8 cellular contexts compared by ENCODE assay signal in genomic region chr14:28751467-28752058, GRCh38. TPM values are rescaled to one million over a fixed set of nuclear protein-coding genes. Genes with fewer than 3 reads are reported as not detected.
DNase-seq lines count a peak whose midpoint lies in the region; ATAC-seq and TF ChIP-seq lines count a peak whose summit lies in the region.

No MANE protein-coding gene starts in this region.

- H2AFZ ChIP-seq in HCT116 (ENCODE audit: low read depth, low read length, poor library complexity, severe bottlenecking), result no peak overlapping the region

- no peaks in the 10 kb centered on the region for H3K79me2 ChIP-seq in HCT116 (ENCODE audit: insufficient read depth, low read length)

- no peaks in the 10 kb centered on the region for H3K36me3 ChIP-seq in HCT116 (ENCODE audit: control insufficient read depth in 1 of 2, insufficient read depth in 2 of 2, low read length in 2 of 2)

- TF ChIP-seq RAD21 in HCT116 (IDR thresholded peaks at IDR 0.05; ENCODE audit: low read depth), result no peak

- no peaks in the 10 kb centered on the region for H3K9me2 ChIP-seq in HCT116 (ENCODE audit: insufficient read depth)

- H3K9me3 Mint-ChIP-seq in activated naive CD4-positive, alpha-beta T cell treated with anti-CD3 and anti-CD28 coated beads for 36 hours, result peaks cover 10% of the 10 kb centered on the region

- H3K4me2 ChIP-seq in HCT116 (ENCODE audit: low read length), result no peak overlapping the region

- CTCF ChIA-PET in activated naive CD4-positive, alpha-beta T cell treated with anti-CD3 and anti-CD28 coated beads for 36 hours (lab: Charles Lee), result interaction anchor here (0.6 to 0.9 kb wide), 3 partner anchors 13 to 1520 kb away, joined by 3 read pairs; no protein-coding TSS in a partner anchor
- CTCF ChIA-PET in HCT116 (lab: Charles Lee), result no interaction called here

- no peak overlapping the region for H3K9ac ChIP-seq in HCT116 (ENCODE audit: low read length)

- H3K4me3 Mint-ChIP-seq in activated naive CD4-positive, alpha-beta T cell treated with anti-CD3 and anti-CD28 coated beads for 36 hours, result no peak overlapping the region

- POLR2A ChIA-PET in HCT116 (lab: Charles Lee), result no interaction called here

- intact Hi-C loops in activated naive CD4-positive, alpha-beta T cell treated with anti-CD3 and anti-CD28 coated beads for 36 hours (cut with micrococcal nuclease), result loop anchor here (5.0 to 10.0 kb wide), 3 partner anchors 771 to 1693 kb away; no protein-coding TSS in a partner anchor
- intact Hi-C loops in HCT116 (cut with micrococcal nuclease), result loop anchor here (5.0 kb wide), 2 partner anchors 1461 to 1691 kb away; no protein-coding TSS in a partner anchor

- BruUV-seq in HCT116 (replicated peaks; lab: Mats Ljungman, UMichigan), result no TSS peak

- no peak for TF ChIP-seq POLR2A in HCT116 (IDR thresholded peaks at IDR 0.05; ENCODE audit: borderline replicate concordance, extremely low read depth, insufficient read depth, insufficient read length)

- no peak for ATAC-seq in HCT116
- ATAC-seq in HG03108 (IDR thresholded peaks at IDR 0.05; ENCODE audit: unreplicated experiment), result no peak

- peak in 2 of 3 experiments; percentile 31 to 43; a peak in 2 of 6 replicates for TF ChIP-seq CTCF in HCT116 (IDR thresholded peaks at IDR 0.05 in 2 of 3, conservative IDR thresholded peaks at IDR 0.05 in 1 of 3; ENCODE audit: borderline replicate concordance in 1 of 3, insufficient read depth in 1 of 3, low read depth in 2 of 3, low read length in 2 of 3)

- no peaks in the 10 kb centered on the region for H3K4me1 ChIP-seq in HCT116 (ENCODE audit: control insufficient read depth in 1 of 2, insufficient read depth in 2 of 2, low read length in 2 of 2)

- no peak overlapping the region for H3K27ac ChIP-seq in HCT116 (ENCODE audit: low read depth, low read length)

- H3K27me3 Mint-ChIP-seq in activated naive CD4-positive, alpha-beta T cell treated with anti-CD3 and anti-CD28 coated beads for 36 hours (ENCODE audit: low read depth), result peaks cover 40% of the 10 kb centered on the region

- peaks cover 0 to 15% of the 10 kb centered on the region in 2 experiments; a peak in 2 of 4 replicates for H3K9me3 ChIP-seq in HCT116 (ENCODE audit: control insufficient read depth in 1 of 2, insufficient read depth in 1 of 2, low read depth in 1 of 2, low read length in 2 of 2)

- no peak overlapping the region for H3K27ac Mint-ChIP-seq in activated naive CD4-positive, alpha-beta T cell treated with anti-CD3 and anti-CD28 coated beads for 36 hours

- no peaks in the 10 kb centered on the region for H3K4me1 Mint-ChIP-seq in activated naive CD4-positive, alpha-beta T cell treated with anti-CD3 and anti-CD28 coated beads for 36 hours (ENCODE audit: low read depth)

- RAD21 ChIA-PET in HCT116 (lab: Charles Lee; ENCODE audit: low non-redundant PET in 1 of 2, low total read pairs in 2 of 2, uncharacterized antibody in 2 of 2, unreplicated experiment in 2 of 2), result no interaction called here

- peaks cover 2% of the 10 kb centered on the region for H3K36me3 Mint-ChIP-seq in activated naive CD4-positive, alpha-beta T cell treated with anti-CD3 and anti-CD28 coated beads for 36 hours (ENCODE audit: low read depth)

- no peak overlapping the region for H3K4me3 ChIP-seq in HCT116 (replicated peaks in 1 of 2; ENCODE audit: low read depth in 1 of 2, low read length in 2 of 2)

- peak; percentile 31 for DNase-seq in activated naive CD4-positive, alpha-beta T cell treated with anti-CD3 and anti-CD28 coated beads for 36 hours
- no peak for DNase-seq in activated naive CD4-positive, alpha-beta T cell (lab: John Stamatoyannopoulos, UW)
- DNase-seq in HCT116 (ENCODE audit: low read depth, low spot score), result peak; percentile 7
- DNase-seq in NCI-H128 (lab: John Stamatoyannopoulos, UW; ENCODE audit: unreplicated experiment), result peak; percentile 65
- DNase-seq in UCSD-AML1 (lab: John Stamatoyannopoulos, UW; ENCODE audit: unreplicated experiment), result peak; percentile 21
- peak; percentile 75 for DNase-seq in iris pigment epithelial cell (ENCODE audit: low read depth)
- DNase-seq in GOT3 (lab: John Stamatoyannopoulos, UW), result no peak

- H3K27me3 ChIP-seq in HCT116 (ENCODE audit: insufficient read depth, low read length), result no peaks in the 10 kb centered on the region

- H4K20me1 ChIP-seq in HCT116 (ENCODE audit: insufficient read depth), result no peaks in the 10 kb centered on the region

TF ChIP-seq in HCT116, 20 proteins besides CTCF, POLR2A, EP300 and RAD21:
- TF ChIP-seq TCF7L2 (IDR thresholded peaks at IDR 0.05; ENCODE audit: borderline replicate concordance, extremely low read depth, insufficient read depth, insufficient read length) (no peak), EGR1 (IDR thresholded peaks at IDR 0.05; ENCODE audit: low read depth) (no peak), YY1 (IDR thresholded peaks at IDR 0.05; ENCODE audit: extremely low read depth, insufficient replicate concordance, low read depth, low read length) (no peak)

RNA-seq across cellular contexts. Expression of gene FOXG1, which starts 15.0 kb away (rescaled TPM):
- total RNA-seq in activated naive CD4-positive, alpha-beta T cell treated with anti-CD3 and anti-CD28 coated beads for 36 hours, result not detected
- not detected for total RNA-seq in HCT116 (2021; ENCODE audit: unreplicated experiment)
- polyA plus RNA-seq in HCT116 (2012), result not detected in 2 replicates

Comparison
In these comparisons a context has a peak if more than half of its experiments do, and no peak if none do; other contexts are left out.
1. DNase-seq: peak in activated naive CD4-positive, alpha-beta T cell treated with anti-CD3 and anti-CD28 coated beads for 36 hours (single experiment), HCT116 (single experiment), NCI-H128 (single experiment), UCSD-AML1 (single experiment) and iris pigment epithelial cell (single experiment); none in activated naive CD4-positive, alpha-beta T cell (0 of 4) and GOT3 (single experiment).